In genomic region chr2:231197741-231198290, GRCh38 we compare ENCODE assay signal across 8 cellular contexts. TPM values are rescaled to one million over a fixed set of nuclear protein-coding genes. Genes with fewer than 3 reads are reported as not detected.
DNase-seq lines count a peak whose midpoint lies in the region; ATAC-seq and TF ChIP-seq lines count a peak whose summit lies in the region.

No MANE protein-coding gene starts in this region.

- TF ChIP-seq CTCF in activated CD8-positive, alpha-beta T cell treated with anti-CD3 and anti-CD28 coated beads for 36 hours (IDR thresholded peaks at IDR 0.05) = no peak

- H3K27ac ChIP-seq in iPS-18a (ENCODE audit: low read length) = peak overlapping the region; percentile 17

- H3K4me1 ChIP-seq in iPS-18a (ENCODE audit: control insufficient read depth, low read depth, low read length) = peaks cover 5% of the 10 kb centered on the region

- H3K9me3 Mint-ChIP-seq in activated CD8-positive, alpha-beta T cell treated with anti-CD3 and anti-CD28 coated beads for 36 hours = no peaks in the 10 kb centered on the region
- no peaks in the 10 kb centered on the region for H3K9me3 Mint-ChIP-seq in stimulated activated naive CD8-positive, alpha-beta T cell treated with anti-CD3 and anti-CD28 coated beads, Interleukin-15, amount 100 ng/mL, for 72 hours

- intact Hi-C loops in activated CD8-positive, alpha-beta T cell treated with anti-CD3 and anti-CD28 coated beads for 36 hours (cut with micrococcal nuclease) = no loop called here

- CTCF ChIA-PET in activated CD8-positive, alpha-beta T cell treated with anti-CD3 and anti-CD28 coated beads for 36 hours (lab: Charles Lee) = no interaction called here

- peak overlapping the region; percentile 84 for H3K27ac Mint-ChIP-seq in activated CD8-positive, alpha-beta T cell treated with anti-CD3 and anti-CD28 coated beads for 36 hours
- no peak overlapping the region for H3K27ac Mint-ChIP-seq in stimulated activated naive CD8-positive, alpha-beta T cell treated with anti-CD3 and anti-CD28 coated beads, Interleukin-15, amount 100 ng/mL, for 72 hours

- peak overlapping the region; percentile 87 for H3K4me3 Mint-ChIP-seq in activated CD8-positive, alpha-beta T cell treated with anti-CD3 and anti-CD28 coated beads for 36 hours
- peak overlapping the region; percentile 88 to 91 for H3K4me3 Mint-ChIP-seq in stimulated activated naive CD8-positive, alpha-beta T cell treated with anti-CD3 and anti-CD28 coated beads, Interleukin-15, amount 100 ng/mL, for 72 hours

- no peaks in the 10 kb centered on the region for H3K27me3 Mint-ChIP-seq in activated CD8-positive, alpha-beta T cell treated with anti-CD3 and anti-CD28 coated beads for 36 hours
- peaks cover under 1% of the 10 kb centered on the region for H3K27me3 Mint-ChIP-seq in stimulated activated naive CD8-positive, alpha-beta T cell treated with anti-CD3 and anti-CD28 coated beads, Interleukin-15, amount 100 ng/mL, for 72 hours

- POLR2A ChIA-PET in activated CD8-positive, alpha-beta T cell treated with anti-CD3 and anti-CD28 coated beads for 36 hours (lab: Charles Lee) = no interaction called here

- H3K4me3 ChIP-seq in iPS-18a (ENCODE audit: low read length) = peak overlapping the region; percentile 94

- no peak for ATAC-seq in activated CD8-positive, alpha-beta T cell treated with anti-CD3 and anti-CD28 coated beads for 36 hours
- ATAC-seq in stimulated activated naive CD8-positive, alpha-beta T cell treated with anti-CD3 and anti-CD28 coated beads, Interleukin-15, amount 100 ng/mL, for 72 hours = no peak

- H3K36me3 ChIP-seq in iPS-18a (ENCODE audit: control insufficient read depth, low read depth, low read length) = peaks cover 5% of the 10 kb centered on the region

- H3K9ac ChIP-seq in iPS-18a (ENCODE audit: low read length) = peak overlapping the region; percentile 57

- no peaks in the 10 kb centered on the region for H3K36me3 Mint-ChIP-seq in activated CD8-positive, alpha-beta T cell treated with anti-CD3 and anti-CD28 coated beads for 36 hours (ENCODE audit: low read depth)

- peaks cover 13% of the 10 kb centered on the region for H3K4me1 Mint-ChIP-seq in activated CD8-positive, alpha-beta T cell treated with anti-CD3 and anti-CD28 coated beads for 36 hours (ENCODE audit: low read depth)
- H3K4me1 Mint-ChIP-seq in stimulated activated naive CD8-positive, alpha-beta T cell treated with anti-CD3 and anti-CD28 coated beads, Interleukin-15, amount 100 ng/mL, for 72 hours = peaks cover 20% of the 10 kb centered on the region

- no peaks in the 10 kb centered on the region for H3K9me3 ChIP-seq in iPS-18a (ENCODE audit: control insufficient read depth, low read depth, low read length)

- H3K27me3 ChIP-seq in iPS-18a (ENCODE audit: control insufficient read depth, insufficient read depth, low read length) = no peaks in the 10 kb centered on the region

- DNase-seq in NCI-H345 treated with DMSO at 0.1 percent for 48 hours (lab: John Stamatoyannopoulos, UW; ENCODE audit: unreplicated experiment) (peak; percentile 33), NCI-H345 (lab: John Stamatoyannopoulos, UW) (no peak), COLO668 (lab: John Stamatoyannopoulos, UW; ENCODE audit: unreplicated experiment) (no peak), GM19240 (ENCODE audit: insufficient read length, low spot score) (no peak), mucosa of gallbladder (ENCODE audit: low spot score) (no peak)
- no peak for DNase-seq in activated CD8-positive, alpha-beta T cell treated with anti-CD3 and anti-CD28 coated beads for 36 hours
- no peak for DNase-seq in stimulated activated naive CD8-positive, alpha-beta T cell treated with anti-CD3 and anti-CD28 coated beads, Interleukin-15, amount 100 ng/mL, for 72 hours

RNA-seq across cellular contexts. Expression of gene ARMC9, which starts 0.6 kb away (rescaled TPM):
- 1 to 10 TPM; 2.0 to 2.2 TPM for total RNA-seq in activated CD8-positive, alpha-beta T cell treated with anti-CD3 and anti-CD28 coated beads for 36 hours
- total RNA-seq in mucosa of gallbladder = 19.2 TPM
